In the genomic region with DNA sequence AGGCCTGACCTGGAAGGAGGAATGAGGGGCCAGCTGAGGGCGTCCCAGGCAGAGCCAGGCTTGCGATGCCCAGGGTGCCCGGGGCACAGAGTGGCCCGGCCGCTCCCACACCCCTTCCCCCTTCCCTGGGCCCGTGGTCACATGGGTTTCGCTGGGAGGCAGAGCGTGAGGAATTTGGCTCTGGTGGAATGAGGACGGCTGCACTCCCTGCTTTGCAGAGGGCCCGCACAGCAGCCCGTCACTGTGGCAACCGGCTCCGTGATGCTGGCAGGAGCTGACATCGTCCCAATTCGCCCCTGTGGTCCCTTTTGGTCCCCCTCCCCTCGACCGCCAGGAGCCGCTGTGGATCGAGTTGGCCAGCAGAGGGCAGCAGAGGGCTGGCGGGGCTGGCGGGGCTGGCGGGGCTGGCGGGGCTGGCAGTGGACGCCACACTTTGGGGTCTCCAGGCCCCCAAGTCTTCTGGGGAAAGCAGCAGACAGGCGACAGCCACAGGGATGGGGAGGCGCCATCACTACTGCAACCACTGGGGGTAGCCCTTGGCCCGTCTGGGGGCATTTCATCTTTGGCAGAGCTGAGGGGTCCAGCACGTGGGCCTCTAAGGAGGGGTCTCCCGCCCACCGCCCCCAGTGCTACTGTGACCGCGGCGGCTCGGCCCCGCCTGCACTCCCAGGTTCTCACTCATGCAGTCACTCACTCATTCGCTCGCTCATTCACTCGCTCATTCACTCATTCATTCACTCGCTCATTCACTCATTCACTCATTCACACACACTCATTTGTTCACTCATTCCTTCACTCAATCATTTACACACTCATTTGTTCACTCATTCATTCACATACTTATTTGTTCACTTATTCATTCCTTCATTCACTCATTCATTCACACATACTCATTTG, we compare ENCODE assay signal across 8 cellular contexts. TPM values are rescaled to one million over a fixed set of nuclear protein-coding genes. Genes with fewer than 3 reads are reported as not detected.
DNase-seq lines count a peak whose midpoint lies in the region; ATAC-seq, FAIRE-seq and TF ChIP-seq lines count a peak whose summit lies in the region.

No MANE protein-coding gene starts in this region.

- ATAC-seq in HCT116 (peak; percentile 79), K562 (peak; percentile 87), GM21390 (IDR thresholded peaks at IDR 0.05; ENCODE audit: unreplicated experiment) (no peak), GM19395 (IDR thresholded peaks at IDR 0.05; ENCODE audit: unreplicated experiment) (no peak)

- POLR2A ChIA-PET in HCT116 (lab: Charles Lee) = no interaction called here
- POLR2A ChIA-PET in K562 (lab: Yijun Ruan, JAX) = no interaction called here

- TF ChIP-seq CTCF in BE2C (IDR thresholded peaks at IDR 0.05; ENCODE audit: low read depth, low read length) (peak; percentile 63), HCT116 (IDR thresholded peaks at IDR 0.05 in 2 of 3, conservative IDR thresholded peaks at IDR 0.05 in 1 of 3; ENCODE audit: borderline replicate concordance in 1 of 3, insufficient read depth in 1 of 3, low read depth in 2 of 3, low read length in 2 of 3) (peak; percentile 85 to 90 (median 86)), K562 (IDR thresholded peaks at IDR 0.05 in 2 of 3, conservative IDR thresholded peaks at IDR 0.05 in 1 of 3; ENCODE audit: insufficient read depth in 2 of 3, low read depth in 1 of 3, low read length in 3 of 3) (peak; percentile 65 to 93 (median 79))

- no peak for FAIRE-seq in K562 (lab: Jason Lieb, UNC)

- H3K4me3 Mint-ChIP-seq in immature natural killer cell = no peak overlapping the region

- BruUV-seq in HCT116 (replicated peaks; lab: Mats Ljungman, UMichigan) = no TSS peak
- BruUV-seq in K562 (replicated peaks; lab: Mats Ljungman, UMichigan) = no TSS peak

- peaks cover 4% of the 10 kb centered on the region for H3K9me1 ChIP-seq in K562 (ENCODE audit: control insufficient read depth, insufficient read depth, low read length)

- H2AFZ ChIP-seq in HCT116 (ENCODE audit: low read depth, low read length, poor library complexity, severe bottlenecking) (peak overlapping the region; percentile 43), K562 (ENCODE audit: low read depth, low read length) (no peak overlapping the region)

- H3K9ac ChIP-seq in HCT116 (ENCODE audit: low read length) (no peak overlapping the region), K562 (ENCODE audit: insufficient read depth in 1 of 2, low read depth in 2 of 2, low read length in 2 of 2) (no peak overlapping the region)

- DNase-seq in BE2C (peak; percentile 70), HCT116 (ENCODE audit: low read depth, low spot score) (no peak), SK-N-DZ (ENCODE audit: low spot score) (peak; percentile 67), K562 (ENCODE audit: extremely low read depth in 1 of 4, low spot score in 3 of 4) (peak; percentile 32 to 79 (median 75)), immature natural killer cell (peak; percentile 23 to 46 (median 43))
- peak; percentile 16 to 49 for DNase-seq in stimulated activated CD4-positive, alpha-beta T cell treated with anti-CD3 and anti-CD28 coated beads, Interleukin-4, amount 100 ng/mL, for 48 hours (ENCODE audit: low read depth in 2 of 2)

- H3K9me3 ChIP-seq in BE2C = no peaks in the 10 kb centered on the region
- no peaks in the 10 kb centered on the region; a peak in 1 of 4 replicates for H3K9me3 ChIP-seq in HCT116 (ENCODE audit: control insufficient read depth in 1 of 2, insufficient read depth in 1 of 2, low read depth in 1 of 2, low read length in 2 of 2)
- peaks cover 5% of the 10 kb centered on the region for H3K9me3 ChIP-seq in K562 (replicated peaks; ENCODE audit: control insufficient read depth, insufficient read depth, low read depth, low read length)

- H3K36me3 Mint-ChIP-seq in immature natural killer cell = no peaks in the 10 kb centered on the region

- peaks cover 2 to 3% (median 2%) of the 10 kb centered on the region in 3 donors for H3K27me3 Mint-ChIP-seq in immature natural killer cell (ENCODE audit: low read depth in 3 of 3)

- H3K27ac Mint-ChIP-seq in immature natural killer cell = no peak overlapping the region

- H3K9me3 Mint-ChIP-seq in immature natural killer cell = no peaks in the 10 kb centered on the region

- CTCF ChIA-PET in HCT116 (lab: Charles Lee) (interaction anchor here (0.8 to 2.0 kb wide), 3 partner anchors 116 to 325 kb away, joined by 3 to 8 read pairs (median 3); a partner anchor contains a TSS), K562 (lab: Yijun Ruan, JAX; ENCODE audit: low intra/inter-chr PET ratio) (interaction anchor here (0.8 to 1.0 kb wide), 2 partner anchors 117 to 194 kb away, joined by 3 to 4 read pairs; no protein-coding TSS in a partner anchor)

- H3K27me3 ChIP-seq in BE2C = no peaks in the 10 kb centered on the region
- peaks cover 11% of the 10 kb centered on the region; the same call in 1 of the 2 replicates for H3K27me3 ChIP-seq in HCT116 (ENCODE audit: insufficient read depth, low read length)
- peaks cover 5 to 67% of the 10 kb centered on the region in 2 experiments for H3K27me3 ChIP-seq in K562 (ENCODE audit: control insufficient read depth in 2 of 2, insufficient read depth in 2 of 2, low read length in 2 of 2)

- H3K9me2 ChIP-seq in HCT116 (ENCODE audit: insufficient read depth) = no peaks in the 10 kb centered on the region

- H3K27ac ChIP-seq in HCT116 (ENCODE audit: low read depth, low read length) (no peak overlapping the region), K562 (ENCODE audit: extremely low read depth, low read depth, low read length) (no peak overlapping the region)

- H3K36me3 ChIP-seq in BE2C (no peaks in the 10 kb centered on the region), HCT116 (ENCODE audit: control insufficient read depth in 1 of 2, insufficient read depth in 2 of 2, low read length in 2 of 2) (no peaks in the 10 kb centered on the region), K562 (ENCODE audit: control insufficient read depth, insufficient read depth, low read length) (no peaks in the 10 kb centered on the region)

- TF ChIP-seq RAD21 in HCT116 (IDR thresholded peaks at IDR 0.05; ENCODE audit: low read depth) (peak; percentile 79), K562 (CRISPR knock-in tag; conservative IDR thresholded peaks at IDR 0.05 in 1 of 2, IDR thresholded peaks at IDR 0.05 in 1 of 2) (peak; percentile 39 to 58)

- RAD21 ChIA-PET in HCT116 (lab: Charles Lee; ENCODE audit: low non-redundant PET in 1 of 2, low total read pairs in 2 of 2, uncharacterized antibody in 2 of 2, unreplicated experiment in 2 of 2) = interaction anchor here in 1 of 2 experiments (0.7 kb wide), 1 partner anchor 111 kb away, joined by 3 read pairs; no protein-coding TSS in a partner anchor

- no peaks in the 10 kb centered on the region for H3K4me1 Mint-ChIP-seq in immature natural killer cell

- TF ChIP-seq EP300 in K562 (IDR thresholded peaks at IDR 0.05; ENCODE audit: low read length) = no peak

- no peak for TF ChIP-seq POLR2A in HCT116 (IDR thresholded peaks at IDR 0.05; ENCODE audit: borderline replicate concordance, extremely low read depth, insufficient read depth, insufficient read length)
- no peak for TF ChIP-seq POLR2A in K562 (conservative IDR thresholded peaks at IDR 0.05)

- intact Hi-C loops in HCT116 (cut with micrococcal nuclease) = loop anchor here (1.0 to 2.0 kb wide), 2 partner anchors 122 to 159 kb away; no protein-coding TSS in a partner anchor
- intact Hi-C loops in K562 (cut with micrococcal nuclease) = loop anchor here (5.0 kb wide), 1 partner anchor 116 kb away; no protein-coding TSS in a partner anchor

- no peaks in the 10 kb centered on the region for H3K79me2 ChIP-seq in HCT116 (ENCODE audit: insufficient read depth, low read length)
- H3K79me2 ChIP-seq in K562 (ENCODE audit: control insufficient read depth, insufficient read depth, low read length) = no peaks in the 10 kb centered on the region

- H3K4me3 ChIP-seq in BE2C (ENCODE audit: low read depth, low read length) (no peak overlapping the region), HCT116 (replicated peaks in 1 of 2; ENCODE audit: low read depth in 1 of 2, low read length in 2 of 2) (no peak overlapping the region), K562 (no peak overlapping the region)

- no peaks in the 10 kb centered on the region for H4K20me1 ChIP-seq in HCT116 (ENCODE audit: insufficient read depth)
- peaks cover 13% of the 10 kb centered on the region for H4K20me1 ChIP-seq in K562 (replicated peaks; ENCODE audit: control insufficient read depth, insufficient read depth, low read length)

- in situ Hi-C loops in K562 (cut with MboI) = no loop called here

- H3K4me2 ChIP-seq in HCT116 (ENCODE audit: low read length) (peak overlapping the region; percentile 34; the same call in 1 of the 2 replicates), K562 (ENCODE audit: insufficient read depth, low read length) (no peak overlapping the region)

- H3K4me1 ChIP-seq in BE2C = peaks cover 22% of the 10 kb centered on the region
- 0 out of 4 replicates have a peak, but pooled peaks cover 0 to 3% of the 10 kb centered on the region in 2 experiments for H3K4me1 ChIP-seq in HCT116 (ENCODE audit: control insufficient read depth in 1 of 2, insufficient read depth in 2 of 2, low read length in 2 of 2)
- peaks cover 0 to 35% of the 10 kb centered on the region in 2 experiments; a peak in 3 of 5 replicates for H3K4me1 ChIP-seq in K562 (replicated peaks in 1 of 2; ENCODE audit: control insufficient read depth in 2 of 2, insufficient read depth in 2 of 2, low read length in 2 of 2)

- 9% methylated on average over 26 of the region's 39 CpGs for WGBS in K562 (ENCODE audit: insufficient coverage, low coverage, missing lambda C conversion rate)

RNA-seq across cellular contexts. Expression of a gene that starts 49.7 kb away (rescaled TPM):
- not detected for polyA plus RNA-seq in BE2C (2012; ENCODE audit: insufficient read depth, insufficient read length, low read depth)
- total RNA-seq in HCT116 (2021; ENCODE audit: unreplicated experiment) (not detected), K562 (2014; rRNA removed) (not detected in 2 replicates), K562 (2014; rRNA removed; fragmentation: Illumina TruSeq; extraction: Trizol) (not detected in 2 replicates), K562 (2015; rRNA removed; fragmentation: Illumina TruSeq; extraction: Trizol) (not detected in 2 replicates), K562 (2021) (not detected in 2 replicates)
- polyA plus RNA-seq in HCT116 (2012) = not detected in 2 replicates
- polyA plus RNA-seq in SK-N-DZ (2014; cell fraction: cytosol; rRNA removed) = not detected in 2 replicates
- polyA plus RNA-seq in SK-N-DZ (2014; cell fraction: nucleus; rRNA removed) = not detected in 2 replicates
- total RNA-seq in K562 (2011; cell fraction: chromatin; rRNA removed; ENCODE audit: low replicate concordance) = not detected in 2 replicates
- total RNA-seq in K562 (2011; cell fraction: nucleolus; rRNA removed) = not detected in 2 replicates
- total RNA-seq in K562 (2011; cell fraction: nucleoplasm; rRNA removed) = not detected in 2 replicates
- polyA plus RNA-seq in K562 (2011; rRNA removed) (not detected in 2 replicates), K562 (2014; fragmentation: Illumina TruSeq; extraction: Trizol) (not detected in 2 replicates), K562 (2014; fragmentation: Nextera tagmentation; extraction: Ambion mirVana) (not detected), K562 (2014; rRNA removed) (not detected in 2 replicates), immature natural killer cell (not detected)
- polyA plus RNA-seq in K562 (2011; cell fraction: cytosol; rRNA removed) = not detected in 2 replicates
- not detected in 2 replicates for polyA plus RNA-seq in K562 (2011; cell fraction: nucleus; rRNA removed)
- polyA plus RNA-seq in K562 (2012) = not detected in 2 replicates
- not detected in 2 replicates for polyA minus RNA-seq in K562 (2011; rRNA and poly(A)+ RNA removed)
- not detected in 2 replicates for polyA minus RNA-seq in K562 (2011; cell fraction: cytosol; rRNA and poly(A)+ RNA removed)
- not detected in 2 replicates for polyA minus RNA-seq in K562 (2011; cell fraction: nucleus; rRNA and poly(A)+ RNA removed)

Comparison
In these comparisons a context has a peak if more than half of its experiments do, and no peak if none do; other contexts are left out.
1. ATAC-seq: peak in HCT116 (single experiment) and K562 (single experiment); none in GM21390 (single experiment) and GM19395 (single experiment).
2. Peak in every context shown above with its lines, with median percentiles within 50 percentile points of each other: CTCF ChIP-seq.